In genomic region chr16:1312903-1313302, GRCh38 we compare ENCODE assay signal across 1 cellular context.
TF ChIP-seq lines count a peak whose summit lies in the region.

No MANE protein-coding gene starts in this region.

TF ChIP-seq in GM23338, 12 proteins besides CTCF, POLR2A, EP300 and RAD21 (continued from another document):
- TF ChIP-seq, protein P1, sequence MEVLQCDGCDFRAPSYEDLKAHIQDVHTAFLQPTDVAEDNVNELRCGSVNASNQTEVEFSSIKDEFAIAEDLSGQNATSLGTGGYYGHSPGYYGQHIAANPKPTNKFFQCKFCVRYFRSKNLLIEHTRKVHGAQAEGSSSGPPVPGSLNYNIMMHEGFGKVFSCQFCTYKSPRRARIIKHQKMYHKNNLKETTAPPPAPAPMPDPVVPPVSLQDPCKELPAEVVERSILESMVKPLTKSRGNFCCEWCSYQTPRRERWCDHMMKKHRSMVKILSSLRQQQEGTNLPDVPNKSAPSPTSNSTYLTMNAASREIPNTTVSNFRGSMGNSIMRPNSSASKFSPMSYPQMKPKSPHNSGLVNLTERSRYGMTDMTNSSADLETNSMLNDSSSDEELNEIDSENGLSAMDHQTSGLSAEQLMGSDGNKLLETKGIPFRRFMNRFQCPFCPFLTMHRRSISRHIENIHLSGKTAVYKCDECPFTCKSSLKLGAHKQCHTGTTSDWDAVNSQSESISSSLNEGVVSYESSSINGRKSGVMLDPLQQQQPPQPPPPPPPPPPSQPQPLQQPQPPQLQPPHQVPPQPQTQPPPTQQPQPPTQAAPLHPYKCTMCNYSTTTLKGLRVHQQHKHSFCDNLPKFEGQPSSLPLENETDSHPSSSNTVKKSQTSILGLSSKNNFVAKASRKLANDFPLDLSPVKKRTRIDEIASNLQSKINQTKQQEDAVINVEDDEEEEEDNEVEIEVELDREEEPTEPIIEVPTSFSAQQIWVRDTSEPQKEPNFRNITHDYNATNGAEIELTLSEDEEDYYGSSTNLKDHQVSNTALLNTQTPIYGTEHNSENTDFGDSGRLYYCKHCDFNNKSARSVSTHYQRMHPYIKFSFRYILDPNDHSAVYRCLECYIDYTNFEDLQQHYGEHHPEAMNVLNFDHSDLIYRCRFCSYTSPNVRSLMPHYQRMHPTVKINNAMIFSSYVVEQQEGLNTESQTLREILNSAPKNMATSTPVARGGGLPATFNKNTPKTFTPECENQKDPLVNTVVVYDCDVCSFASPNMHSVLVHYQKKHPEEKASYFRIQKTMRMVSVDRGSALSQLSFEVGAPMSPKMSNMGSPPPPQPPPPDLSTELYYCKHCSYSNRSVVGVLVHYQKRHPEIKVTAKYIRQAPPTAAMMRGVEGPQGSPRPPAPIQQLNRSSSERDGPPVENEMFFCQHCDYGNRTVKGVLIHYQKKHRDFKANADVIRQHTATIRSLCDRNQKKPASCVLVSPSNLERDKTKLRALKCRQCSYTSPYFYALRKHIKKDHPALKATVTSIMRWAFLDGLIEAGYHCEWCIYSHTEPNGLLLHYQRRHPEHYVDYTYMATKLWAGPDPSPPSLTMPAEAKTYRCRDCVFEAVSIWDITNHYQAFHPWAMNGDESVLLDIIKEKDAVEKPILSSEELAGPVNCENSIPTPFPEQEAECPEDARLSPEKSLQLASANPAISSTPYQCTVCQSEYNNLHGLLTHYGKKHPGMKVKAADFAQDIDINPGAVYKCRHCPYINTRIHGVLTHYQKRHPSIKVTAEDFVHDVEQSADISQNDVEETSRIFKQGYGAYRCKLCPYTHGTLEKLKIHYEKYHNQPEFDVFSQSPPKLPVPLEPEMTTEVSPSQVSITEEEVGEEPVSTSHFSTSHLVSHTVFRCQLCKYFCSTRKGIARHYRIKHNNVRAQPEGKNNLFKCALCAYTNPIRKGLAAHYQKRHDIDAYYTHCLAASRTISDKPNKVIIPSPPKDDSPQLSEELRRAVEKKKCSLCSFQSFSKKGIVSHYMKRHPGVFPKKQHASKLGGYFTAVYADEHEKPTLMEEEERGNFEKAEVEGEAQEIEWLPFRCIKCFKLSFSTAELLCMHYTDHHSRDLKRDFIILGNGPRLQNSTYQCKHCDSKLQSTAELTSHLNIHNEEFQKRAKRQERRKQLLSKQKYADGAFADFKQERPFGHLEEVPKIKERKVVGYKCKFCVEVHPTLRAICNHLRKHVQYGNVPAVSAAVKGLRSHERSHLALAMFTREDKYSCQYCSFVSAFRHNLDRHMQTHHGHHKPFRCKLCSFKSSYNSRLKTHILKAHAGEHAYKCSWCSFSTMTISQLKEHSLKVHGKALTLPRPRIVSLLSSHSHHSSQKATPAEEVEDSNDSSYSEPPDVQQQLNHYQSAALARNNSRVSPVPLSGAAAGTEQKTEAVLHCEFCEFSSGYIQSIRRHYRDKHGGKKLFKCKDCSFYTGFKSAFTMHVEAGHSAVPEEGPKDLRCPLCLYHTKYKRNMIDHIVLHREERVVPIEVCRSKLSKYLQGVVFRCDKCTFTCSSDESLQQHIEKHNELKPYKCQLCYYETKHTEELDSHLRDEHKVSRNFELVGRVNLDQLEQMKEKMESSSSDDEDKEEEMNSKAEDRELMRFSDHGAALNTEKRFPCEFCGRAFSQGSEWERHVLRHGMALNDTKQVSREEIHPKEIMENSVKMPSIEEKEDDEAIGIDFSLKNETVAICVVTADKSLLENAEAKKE (CRISPR knock-in tag; IDR thresholded peaks at IDR 0.05): no peak
- no peak for TF ChIP-seq ETS1 (IDR thresholded peaks at IDR 0.05)
